Comparison of ENCODE assay signal across 1 cellular context in genomic region chr11:93689166-93689734, GRCh38.
TF ChIP-seq lines count a peak whose summit lies in the region.

No MANE protein-coding gene starts in this region.

TF ChIP-seq in SK-N-SH, 30 proteins besides CTCF, POLR2A, EP300 and RAD21:
- TF ChIP-seq CHD2 (IDR thresholded peaks at IDR 0.05; ENCODE audit: low read length, partially characterized antibody) = no peak
- TF ChIP-seq FOXM1 (IDR thresholded peaks at IDR 0.05; ENCODE audit: low read depth) = no peak
- TF ChIP-seq TAF1 (IDR thresholded peaks at IDR 0.05; ENCODE audit: borderline replicate concordance, low read depth, low read length) = no peak
- no peak for TF ChIP-seq NFIC (IDR thresholded peaks at IDR 0.05; ENCODE audit: borderline replicate concordance)
- TF ChIP-seq TEAD4 (IDR thresholded peaks at IDR 0.05; ENCODE audit: borderline replicate concordance, insufficient read depth) = no peak
- TF ChIP-seq, protein P1, sequence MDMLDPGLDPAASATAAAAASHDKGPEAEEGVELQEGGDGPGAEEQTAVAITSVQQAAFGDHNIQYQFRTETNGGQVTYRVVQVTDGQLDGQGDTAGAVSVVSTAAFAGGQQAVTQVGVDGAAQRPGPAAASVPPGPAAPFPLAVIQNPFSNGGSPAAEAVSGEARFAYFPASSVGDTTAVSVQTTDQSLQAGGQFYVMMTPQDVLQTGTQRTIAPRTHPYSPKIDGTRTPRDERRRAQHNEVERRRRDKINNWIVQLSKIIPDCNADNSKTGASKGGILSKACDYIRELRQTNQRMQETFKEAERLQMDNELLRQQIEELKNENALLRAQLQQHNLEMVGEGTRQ (IDR thresholded peaks at IDR 0.05; ENCODE audit: borderline replicate concordance, low read depth, low read length) = no peak
- TF ChIP-seq GABPA (IDR thresholded peaks at IDR 0.05; ENCODE audit: low read depth) = no peak
- no peak for TF ChIP-seq ELF1 (IDR thresholded peaks at IDR 0.05)
- TF ChIP-seq, protein P2, sequence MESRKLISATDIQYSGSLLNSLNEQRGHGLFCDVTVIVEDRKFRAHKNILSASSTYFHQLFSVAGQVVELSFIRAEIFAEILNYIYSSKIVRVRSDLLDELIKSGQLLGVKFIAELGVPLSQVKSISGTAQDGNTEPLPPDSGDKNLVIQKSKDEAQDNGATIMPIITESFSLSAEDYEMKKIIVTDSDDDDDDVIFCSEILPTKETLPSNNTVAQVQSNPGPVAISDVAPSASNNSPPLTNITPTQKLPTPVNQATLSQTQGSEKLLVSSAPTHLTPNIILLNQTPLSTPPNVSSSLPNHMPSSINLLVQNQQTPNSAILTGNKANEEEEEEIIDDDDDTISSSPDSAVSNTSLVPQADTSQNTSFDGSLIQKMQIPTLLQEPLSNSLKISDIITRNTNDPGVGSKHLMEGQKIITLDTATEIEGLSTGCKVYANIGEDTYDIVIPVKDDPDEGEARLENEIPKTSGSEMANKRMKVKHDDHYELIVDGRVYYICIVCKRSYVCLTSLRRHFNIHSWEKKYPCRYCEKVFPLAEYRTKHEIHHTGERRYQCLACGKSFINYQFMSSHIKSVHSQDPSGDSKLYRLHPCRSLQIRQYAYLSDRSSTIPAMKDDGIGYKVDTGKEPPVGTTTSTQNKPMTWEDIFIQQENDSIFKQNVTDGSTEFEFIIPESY (IDR thresholded peaks at IDR 0.05; ENCODE audit: borderline replicate concordance, low read depth) = no peak
- TF ChIP-seq RXRA (IDR thresholded peaks at IDR 0.05; ENCODE audit: borderline replicate concordance, low read depth) = no peak
- no peak for TF ChIP-seq GATA2 (CRISPR knock-in tag; IDR thresholded peaks at IDR 0.05)
- TF ChIP-seq, protein P3, sequence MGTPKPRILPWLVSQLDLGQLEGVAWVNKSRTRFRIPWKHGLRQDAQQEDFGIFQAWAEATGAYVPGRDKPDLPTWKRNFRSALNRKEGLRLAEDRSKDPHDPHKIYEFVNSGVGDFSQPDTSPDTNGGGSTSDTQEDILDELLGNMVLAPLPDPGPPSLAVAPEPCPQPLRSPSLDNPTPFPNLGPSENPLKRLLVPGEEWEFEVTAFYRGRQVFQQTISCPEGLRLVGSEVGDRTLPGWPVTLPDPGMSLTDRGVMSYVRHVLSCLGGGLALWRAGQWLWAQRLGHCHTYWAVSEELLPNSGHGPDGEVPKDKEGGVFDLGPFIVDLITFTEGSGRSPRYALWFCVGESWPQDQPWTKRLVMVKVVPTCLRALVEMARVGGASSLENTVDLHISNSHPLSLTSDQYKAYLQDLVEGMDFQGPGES (IDR thresholded peaks at IDR 0.05; ENCODE audit: low read depth, low read length) = no peak
- no peak for TF ChIP-seq EZH2phosphoT487 (IDR thresholded peaks at IDR 0.05; ENCODE audit: borderline replicate concordance, low read depth)
- TF ChIP-seq POLR2AphosphoS5 (IDR thresholded peaks at IDR 0.05; ENCODE audit: low read depth, low read length) = no peak
- no peak for TF ChIP-seq MEF2A (IDR thresholded peaks at IDR 0.05; ENCODE audit: borderline replicate concordance, low read depth)
- no peak for TF ChIP-seq SMC3 (IDR thresholded peaks at IDR 0.05; ENCODE audit: low read depth, low read length)
- TF ChIP-seq MAX (IDR thresholded peaks at IDR 0.05; ENCODE audit: low read depth) = no peak
- TF ChIP-seq, protein P4, sequence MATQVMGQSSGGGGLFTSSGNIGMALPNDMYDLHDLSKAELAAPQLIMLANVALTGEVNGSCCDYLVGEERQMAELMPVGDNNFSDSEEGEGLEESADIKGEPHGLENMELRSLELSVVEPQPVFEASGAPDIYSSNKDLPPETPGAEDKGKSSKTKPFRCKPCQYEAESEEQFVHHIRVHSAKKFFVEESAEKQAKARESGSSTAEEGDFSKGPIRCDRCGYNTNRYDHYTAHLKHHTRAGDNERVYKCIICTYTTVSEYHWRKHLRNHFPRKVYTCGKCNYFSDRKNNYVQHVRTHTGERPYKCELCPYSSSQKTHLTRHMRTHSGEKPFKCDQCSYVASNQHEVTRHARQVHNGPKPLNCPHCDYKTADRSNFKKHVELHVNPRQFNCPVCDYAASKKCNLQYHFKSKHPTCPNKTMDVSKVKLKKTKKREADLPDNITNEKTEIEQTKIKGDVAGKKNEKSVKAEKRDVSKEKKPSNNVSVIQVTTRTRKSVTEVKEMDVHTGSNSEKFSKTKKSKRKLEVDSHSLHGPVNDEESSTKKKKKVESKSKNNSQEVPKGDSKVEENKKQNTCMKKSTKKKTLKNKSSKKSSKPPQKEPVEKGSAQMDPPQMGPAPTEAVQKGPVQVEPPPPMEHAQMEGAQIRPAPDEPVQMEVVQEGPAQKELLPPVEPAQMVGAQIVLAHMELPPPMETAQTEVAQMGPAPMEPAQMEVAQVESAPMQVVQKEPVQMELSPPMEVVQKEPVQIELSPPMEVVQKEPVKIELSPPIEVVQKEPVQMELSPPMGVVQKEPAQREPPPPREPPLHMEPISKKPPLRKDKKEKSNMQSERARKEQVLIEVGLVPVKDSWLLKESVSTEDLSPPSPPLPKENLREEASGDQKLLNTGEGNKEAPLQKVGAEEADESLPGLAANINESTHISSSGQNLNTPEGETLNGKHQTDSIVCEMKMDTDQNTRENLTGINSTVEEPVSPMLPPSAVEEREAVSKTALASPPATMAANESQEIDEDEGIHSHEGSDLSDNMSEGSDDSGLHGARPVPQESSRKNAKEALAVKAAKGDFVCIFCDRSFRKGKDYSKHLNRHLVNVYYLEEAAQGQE (IDR thresholded peaks at IDR 0.05; ENCODE audit: low read depth, low read length) = no peak
- TF ChIP-seq RFX5 (IDR thresholded peaks at IDR 0.05; ENCODE audit: low read length) = no peak
- no peak for TF ChIP-seq MXI1 (IDR thresholded peaks at IDR 0.05; ENCODE audit: low read depth, low read length)
